ENCODE assay signal across 27 cellular contexts in the genomic region with DNA sequence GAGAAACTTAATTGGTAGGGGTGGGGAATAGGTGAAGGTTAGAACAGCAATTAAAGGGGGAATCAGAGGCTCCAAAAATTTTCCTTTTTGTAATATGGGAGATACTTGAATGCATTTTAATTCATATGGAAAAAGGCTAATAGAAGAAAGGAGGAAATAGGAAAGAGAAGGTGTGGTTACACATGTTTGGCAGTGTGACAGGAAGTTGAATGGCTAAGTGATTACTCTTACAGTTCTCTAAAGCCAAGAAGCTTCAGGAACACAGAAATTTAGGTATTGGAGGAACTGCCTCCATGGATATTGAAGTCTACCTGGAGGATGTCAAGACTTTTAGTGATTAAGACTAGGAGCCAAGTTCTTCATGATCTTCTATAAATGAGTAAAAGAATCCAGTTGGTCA. TPM values are rescaled to one million over a fixed set of nuclear protein-coding genes. Genes with fewer than 3 reads are reported as not detected.
"Had no signal": no experiment of that assay in that cellular context is flagged by ENCODE, and none has a peak within 500 bp of the region (broad histone marks: within the 10 kb centered on the region; RNA-seq: fewer than 3 reads in every experiment).

No MANE protein-coding gene starts in this region.

- H3K27me3 ChIP-seq: foreskin keratinocyte, heart right ventricle, sigmoid colon, stomach, thyroid gland had no signal

- H3K36me3 ChIP-seq: heart right ventricle, lower lobe of right lung, sigmoid colon, stomach, thyroid gland had no signal

- ATAC-seq: foreskin keratinocyte; heart right ventricle; left ventricle myocardium superior; lower lobe of right lung; psoas muscle; right cardiac atrium; stimulated activated effector memory CD8-positive, alpha-beta T cell treated with anti-CD3 and anti-CD28 coated beads, Interleukin-12 subunit alpha, Interleukin-12 subunit beta, amount 100 ng/mL, for 72 hours had no signal

- H3K27me3 Mint-ChIP-seq: dendritic cell treated with granulocyte-macrophage colony-stimulating factor and Interleukin-4, amounts not matched to agents 40 ng/mL and 50 ng/mL, for 4 days; memory B cell; naive B cell had no signal

- H3K27ac ChIP-seq: foreskin keratinocyte, heart right ventricle, lower lobe of right lung, psoas muscle, sigmoid colon, stomach, thyroid gland had no signal

- H3K36me3 Mint-ChIP-seq: memory B cell; naive B cell; stimulated activated effector memory CD8-positive, alpha-beta T cell treated with anti-CD3 and anti-CD28 coated beads, Interleukin-12 subunit alpha, Interleukin-12 subunit beta, amount 100 ng/mL, for 72 hours; type B pancreatic cell had no signal

- H3K27ac Mint-ChIP-seq: dendritic cell treated with granulocyte-macrophage colony-stimulating factor and Interleukin-4, amounts not matched to agents 40 ng/mL and 50 ng/mL, for 4 days; memory B cell; nephron progenitor cell; stimulated activated effector memory CD8-positive, alpha-beta T cell treated with anti-CD3 and anti-CD28 coated beads, Interleukin-12 subunit alpha, Interleukin-12 subunit beta, amount 100 ng/mL, for 72 hours; type B pancreatic cell had no signal

- DNase-seq: effector memory CD4-positive, alpha-beta T cell; erythroblast; foreskin keratinocyte; glutamatergic neuron; heart right ventricle; hippocampal formation; left ventricle myocardium superior; lower lobe of right lung; naive B cell; nephron progenitor cell; nucleus accumbens; psoas muscle; right cardiac atrium; sigmoid colon; stimulated activated CD4-positive, alpha-beta T cell treated with anti-CD3 and anti-CD28 coated beads, Interleukin-2, amount 100 ng/mL, for 24 hours; stimulated activated CD4-positive, alpha-beta T cell treated with anti-CD3 and anti-CD28 coated beads, Interleukin-4, amount 100 ng/mL, for 24 hours; stimulated activated naive CD4-positive, alpha-beta T cell treated with Interleukin-2 at 50 U/mL for 16 hours; stomach; thyroid gland had no signal

- H3K9me3 ChIP-seq: lower lobe of right lung, psoas muscle, sigmoid colon, thyroid gland had no signal

- H3K4me3 Mint-ChIP-seq: dendritic cell treated with granulocyte-macrophage colony-stimulating factor and Interleukin-4, amounts not matched to agents 40 ng/mL and 50 ng/mL, for 4 days; memory B cell; naive B cell; nephron progenitor cell; stimulated activated effector memory CD8-positive, alpha-beta T cell treated with anti-CD3 and anti-CD28 coated beads, Interleukin-12 subunit alpha, Interleukin-12 subunit beta, amount 100 ng/mL, for 72 hours; type B pancreatic cell had no signal

- H3K4me1 Mint-ChIP-seq: memory B cell; naive B cell; nephron progenitor cell; stimulated activated effector memory CD8-positive, alpha-beta T cell treated with anti-CD3 and anti-CD28 coated beads, Interleukin-12 subunit alpha, Interleukin-12 subunit beta, amount 100 ng/mL, for 72 hours had no signal

- H3K4me1 ChIP-seq: foreskin keratinocyte, heart right ventricle, lower lobe of right lung, psoas muscle, stomach, thyroid gland had no signal

- H3K4me3 ChIP-seq: heart right ventricle, lower lobe of right lung, psoas muscle, sigmoid colon, stomach, thyroid gland had no signal

RNA-seq across cellular contexts. Expression of a gene that starts 6.3 kb away (rescaled TPM):
- total RNA-seq: endothelial cell of umbilical vein, foreskin keratinocyte, kidney epithelial cell, mononuclear cell, osteocyte, thyroid gland had no signal
- polyA plus RNA-seq: endothelial cell of umbilical vein, foreskin keratinocyte, stomach had no signal
